ENCODE assay signal across 22 cellular contexts in the genomic region with DNA sequence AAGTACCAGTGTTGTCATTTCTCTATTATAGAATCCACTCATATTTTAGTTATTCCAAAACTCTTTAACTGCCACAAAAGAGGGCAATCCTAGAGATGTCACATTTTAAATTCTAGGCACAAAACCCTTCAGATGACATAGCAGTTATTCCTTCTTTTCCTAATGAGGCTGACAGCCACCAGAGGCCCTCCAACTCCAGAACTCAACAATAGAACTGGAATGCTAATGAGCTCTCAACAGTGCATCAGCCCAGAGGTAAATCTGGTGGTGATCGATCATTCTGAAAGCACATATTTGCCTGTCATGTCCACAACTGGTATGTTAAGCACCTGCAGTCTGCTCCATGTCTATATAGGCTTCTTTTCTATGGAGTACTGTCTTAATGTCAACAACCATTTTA. TPM values are rescaled to one million over a fixed set of nuclear protein-coding genes. Genes with fewer than 3 reads are reported as not detected.
"Had no signal": no experiment of that assay in that cellular context is flagged by ENCODE, and none has a peak within 500 bp of the region (broad histone marks: within the 10 kb centered on the region; RNA-seq: fewer than 3 reads in every experiment).

No MANE protein-coding gene starts in this region.

- H3K4me1 ChIP-seq: foreskin keratinocyte, testis, upper lobe of right lung had no signal

- H3K27ac ChIP-seq: brain microvascular endothelial cell, coronary artery, foreskin keratinocyte, ovary, right lobe of liver, testis, upper lobe of right lung, VCaP had no signal

- H3K27me3 ChIP-seq: brain microvascular endothelial cell, ovary, right lobe of liver, testis, upper lobe of right lung had no signal

- H3K36me3 ChIP-seq: brain microvascular endothelial cell, ovary, right lobe of liver, upper lobe of right lung had no signal

- H3K27ac Mint-ChIP-seq: nephron; stimulated activated naive CD8-positive, alpha-beta T cell treated with anti-CD3 and anti-CD28 coated beads, Interleukin-15, amount 100 ng/mL, for 72 hours had no signal

- H3K4me1 Mint-ChIP-seq: central memory CD8-positive, alpha-beta T cell; nephron; stimulated activated naive CD8-positive, alpha-beta T cell treated with anti-CD3 and anti-CD28 coated beads, Interleukin-15, amount 100 ng/mL, for 72 hours had no signal

- H3K4me3 ChIP-seq: coronary artery, ovary, right lobe of liver, testis, upper lobe of right lung had no signal

- H3K9me3 ChIP-seq: ovary, right lobe of liver, testis, upper lobe of right lung had no signal

- H3K27me3 Mint-ChIP-seq: central memory CD8-positive, alpha-beta T cell; stimulated activated naive CD8-positive, alpha-beta T cell treated with anti-CD3 and anti-CD28 coated beads, Interleukin-15, amount 100 ng/mL, for 72 hours had no signal

- ATAC-seq: foreskin keratinocyte; right lobe of liver; stimulated activated naive CD8-positive, alpha-beta T cell treated with anti-CD3 and anti-CD28 coated beads, Interleukin-15, amount 100 ng/mL, for 72 hours; upper lobe of right lung had no signal

- H3K4me3 Mint-ChIP-seq: central memory CD8-positive, alpha-beta T cell; nephron; stimulated activated naive CD8-positive, alpha-beta T cell treated with anti-CD3 and anti-CD28 coated beads, Interleukin-15, amount 100 ng/mL, for 72 hours had no signal

- DNase-seq: activated CD4-positive, alpha-beta T cell treated with anti-CD3 and anti-CD28 coated beads for 1 hour; activated CD4-positive, alpha-beta T cell treated with anti-CD3 and anti-CD28 coated beads, Interleukin-2, amount 50 U/mL, for 4 hours; activated naive CD4-positive, alpha-beta T cell; activated T-cell treated with anti-CD3 and anti-CD28 coated beads for 4 hours; anterior cingulate cortex; brain microvascular endothelial cell; effector CD8-positive, alpha-beta T cell; foreskin keratinocyte; glutamatergic neuron; hypothalamus; mesendoderm; ovary; right lobe of liver; stimulated activated naive CD8-positive, alpha-beta T cell treated with anti-CD3 and anti-CD28 coated beads, Interleukin-15, amount 100 ng/mL, for 72 hours; testis had no signal

RNA-seq across cellular contexts. Expression of a gene that starts 40.2 kb away (rescaled TPM):
- total RNA-seq: foreskin keratinocyte had no signal

RNA-seq across cellular contexts. Expression of a gene that starts 51.5 kb away (rescaled TPM):
- total RNA-seq: foreskin keratinocyte, kidney epithelial cell, pulmonary artery endothelial cell had no signal
